ENCODE assay signal across 1 cellular context in genomic region chr15:66220587-66220986, GRCh38.
TF ChIP-seq lines count a peak whose summit lies in the region.

No MANE protein-coding gene starts in this region.

TF ChIP-seq in GM12878, 131 proteins besides CTCF, POLR2A, EP300 and RAD21:
- TF ChIP-seq TCF7 (IDR thresholded peaks at IDR 0.05; ENCODE audit: borderline replicate concordance) (no peak), ATF7 (IDR thresholded peaks at IDR 0.05; ENCODE audit: low read depth) (no peak), PAX8 (IDR thresholded peaks at IDR 0.05) (no peak), POU2F2 (IDR thresholded peaks at IDR 0.05; ENCODE audit: borderline replicate concordance, low read depth, low read length) (no peak), NFYA (IDR thresholded peaks at IDR 0.05; ENCODE audit: borderline replicate concordance, low read depth, low read length) (no peak), PAX5 (IDR thresholded peaks at IDR 0.05; ENCODE audit: borderline replicate concordance, low read depth, low read length) (no peak), HDAC6 (IDR thresholded peaks at IDR 0.05; ENCODE audit: unreplicated experiment) (no peak), POLR2AphosphoS2 (IDR thresholded peaks at IDR 0.05; ENCODE audit: low read depth, low read length) (no peak), STAT1 (conservative IDR thresholded peaks at IDR 0.05) (no peak), MEF2B (IDR thresholded peaks at IDR 0.05; ENCODE audit: partially characterized antibody, poor library complexity, severe bottlenecking) (no peak), JUND (IDR thresholded peaks at IDR 0.05; ENCODE audit: low read depth, low read length) (no peak)
